15 cellular contexts compared by ENCODE assay signal in genomic region chr15:40955141-40955903, GRCh38. TPM values are rescaled to one million over a fixed set of nuclear protein-coding genes. Genes with fewer than 3 reads are reported as not detected.
DNase-seq lines count a peak whose midpoint lies in the region; ATAC-seq and TF ChIP-seq lines count a peak whose summit lies in the region.
"Had no signal": no experiment of that assay in that cellular context is flagged by ENCODE, and none has a peak within 500 bp of the region (broad histone marks: within the 10 kb centered on the region; RNA-seq: fewer than 3 reads in every experiment).

No MANE protein-coding gene starts in this region.

- no peaks in the 10 kb centered on the region for H3K9me3 Mint-ChIP-seq in natural killer cell
- H3K9me3 Mint-ChIP-seq in natural killer cell treated with Interleukin-12 subunit alpha and Interleukin-12 subunit beta and Interleukin-15 and Interleukin-18, amount 100 ng/mL, for 72 hours: no peaks in the 10 kb centered on the region
- no peaks in the 10 kb centered on the region for H3K9me3 Mint-ChIP-seq in activated T-helper 17 cell treated with anti-CD3 and anti-CD28 coated beads, Interleukin-2, amount 50 U/mL, for 72 hours

- peak overlapping the region in 1 of 2 experiments; percentile 51 for H3K4ac ChIP-seq in mesenchymal stem cell (ENCODE audit: low read depth in 1 of 2, low read length in 2 of 2)

- 96% methylated on average over 19 of the region's 20 CpGs for WGBS in mesenchymal stem cell

- intact Hi-C loops in natural killer cell (cut with micrococcal nuclease): no loop called here

- H3K4me1 Mint-ChIP-seq in natural killer cell: peaks cover 0 to 11% of the 10 kb centered on the region in 2 donors
- H3K4me1 Mint-ChIP-seq in natural killer cell treated with Interleukin-12 subunit alpha and Interleukin-12 subunit beta and Interleukin-15 and Interleukin-18, amount 100 ng/mL, for 72 hours (ENCODE audit: low read depth in 2 of 2): peaks cover 12 to 31% of the 10 kb centered on the region in 2 donors
- H3K4me1 Mint-ChIP-seq in activated T-helper 17 cell treated with anti-CD3 and anti-CD28 coated beads, Interleukin-2, amount 50 U/mL, for 72 hours: peaks cover 9% of the 10 kb centered on the region

- H3K9me3 ChIP-seq in mesenchymal stem cell (ENCODE audit: control insufficient read depth, low read length): no peaks in the 10 kb centered on the region
- H3K9me3 ChIP-seq: SJSA1, tibial nerve had no signal

- H4K8ac ChIP-seq in mesenchymal stem cell (ENCODE audit: low read length): peak overlapping the region; percentile 43

- H2BK12ac ChIP-seq in mesenchymal stem cell (ENCODE audit: low read length in 2 of 2): peak overlapping the region in 1 of 2 experiments; percentile 57

- no peak overlapping the region for H2BK15ac ChIP-seq in mesenchymal stem cell (ENCODE audit: low read depth, poor library complexity, severe bottlenecking)

- no peaks in the 10 kb centered on the region for H3K36me3 Mint-ChIP-seq in natural killer cell
- no peaks in the 10 kb centered on the region for H3K36me3 Mint-ChIP-seq in natural killer cell treated with Interleukin-12 subunit alpha and Interleukin-12 subunit beta and Interleukin-15 and Interleukin-18, amount 100 ng/mL, for 72 hours
- peaks cover 23% of the 10 kb centered on the region for H3K36me3 Mint-ChIP-seq in activated T-helper 17 cell treated with anti-CD3 and anti-CD28 coated beads, Interleukin-2, amount 50 U/mL, for 72 hours (ENCODE audit: low read depth)

- no peak overlapping the region for H3K27ac ChIP-seq in mesenchymal stem cell (ENCODE audit: low read length, poor library complexity, severe bottlenecking)
- H3K27ac ChIP-seq: parathyroid adenoma, SJSA1, tibial nerve had no signal

- H2AFZ ChIP-seq in mesenchymal stem cell (ENCODE audit: low read depth, low read length): no peak overlapping the region
- H2AFZ ChIP-seq: parathyroid adenoma had no signal

- H3K23ac ChIP-seq in mesenchymal stem cell (ENCODE audit: low read length in 2 of 2): peak overlapping the region in 1 of 2 experiments; percentile 90

- peak overlapping the region; percentile 43 for H4K91ac ChIP-seq in mesenchymal stem cell (ENCODE audit: low read length)

- H3K27me3 Mint-ChIP-seq in natural killer cell (ENCODE audit: low read depth in 2 of 2): peaks cover 0 to 6% of the 10 kb centered on the region in 2 donors
- H3K27me3 Mint-ChIP-seq in natural killer cell treated with Interleukin-12 subunit alpha and Interleukin-12 subunit beta and Interleukin-15 and Interleukin-18, amount 100 ng/mL, for 72 hours: peaks cover 0 to 2% of the 10 kb centered on the region in 2 donors
- no peaks in the 10 kb centered on the region for H3K27me3 Mint-ChIP-seq in activated T-helper 17 cell treated with anti-CD3 and anti-CD28 coated beads, Interleukin-2, amount 50 U/mL, for 72 hours

- peak overlapping the region; percentile 52 for H3K4me3 Mint-ChIP-seq in natural killer cell
- H3K4me3 Mint-ChIP-seq in natural killer cell treated with Interleukin-12 subunit alpha and Interleukin-12 subunit beta and Interleukin-15 and Interleukin-18, amount 100 ng/mL, for 72 hours: no peak overlapping the region
- H3K4me3 Mint-ChIP-seq in activated T-helper 17 cell treated with anti-CD3 and anti-CD28 coated beads, Interleukin-2, amount 50 U/mL, for 72 hours: peak overlapping the region; percentile 87

- H3K36me3 ChIP-seq in mesenchymal stem cell (ENCODE audit: control insufficient read depth in 1 of 2, insufficient read depth in 2 of 2, low read depth in 1 of 2, low read length in 2 of 2): peaks cover 0 to 22% of the 10 kb centered on the region in 2 experiments
- H3K36me3 ChIP-seq: SJSA1, tibial nerve had no signal

- H3K79me1 ChIP-seq in mesenchymal stem cell (replicated peaks; ENCODE audit: low read length, poor library complexity, severe bottlenecking): peaks cover 8% of the 10 kb centered on the region

- no peak overlapping the region for H2BK120ac ChIP-seq in mesenchymal stem cell (ENCODE audit: low read depth, low read length)

- H3K14ac ChIP-seq in mesenchymal stem cell (ENCODE audit: low read length in 2 of 2): peak overlapping the region in 1 of 2 experiments; percentile 95

- no peak overlapping the region for H3K9ac ChIP-seq in mesenchymal stem cell (ENCODE audit: low read length)
- H3K9ac ChIP-seq: parathyroid adenoma had no signal

- no peak overlapping the region for H3K27ac Mint-ChIP-seq in natural killer cell
- H3K27ac Mint-ChIP-seq in natural killer cell treated with Interleukin-12 subunit alpha and Interleukin-12 subunit beta and Interleukin-15 and Interleukin-18, amount 100 ng/mL, for 72 hours: no peak overlapping the region
- no peak overlapping the region for H3K27ac Mint-ChIP-seq in activated T-helper 17 cell treated with anti-CD3 and anti-CD28 coated beads, Interleukin-2, amount 50 U/mL, for 72 hours

- H3K4me3 ChIP-seq in mesenchymal stem cell (ENCODE audit: insufficient read depth in 1 of 2, low read depth in 1 of 2, low read length in 2 of 2): no peak overlapping the region
- H3K4me3 ChIP-seq: SJSA1, tibial nerve had no signal

- H2AK5ac ChIP-seq in mesenchymal stem cell (ENCODE audit: low read length, severe bottlenecking): no peak overlapping the region

- peak overlapping the region in 1 of 2 experiments; percentile 74 for H3K18ac ChIP-seq in mesenchymal stem cell (ENCODE audit: low read depth in 1 of 2, low read length in 2 of 2)

- peaks cover 38% of the 10 kb centered on the region for H3K4me1 ChIP-seq in mesenchymal stem cell (ENCODE audit: control insufficient read depth, insufficient read depth, low read depth, low read length)

- peaks cover 0 to 6% of the 10 kb centered on the region in 2 experiments for H3K27me3 ChIP-seq in mesenchymal stem cell (ENCODE audit: control insufficient read depth in 1 of 2, insufficient read depth in 1 of 2, low read length in 2 of 2)
- H3K27me3 ChIP-seq: SJSA1 had no signal

- no peak for TF ChIP-seq CTCF in natural killer cell (IDR thresholded peaks at IDR 0.05)

- no peak overlapping the region for H2BK5ac ChIP-seq in mesenchymal stem cell (ENCODE audit: low read depth, low read length, poor library complexity, severe bottlenecking)

- no peak for DNase-seq in natural killer cell
- no peak for DNase-seq in natural killer cell treated with Interleukin-12 subunit alpha and Interleukin-12 subunit beta and Interleukin-15 and Interleukin-18, amount 100 ng/mL, for 72 hours (ENCODE audit: low spot score)
- no peak for DNase-seq in mesenchymal stem cell
- DNase-seq in dermis blood vessel endothelial cell: no peak
- DNase-seq in NCI-H2107 (lab: John Stamatoyannopoulos, UW): no peak
- DNase-seq: activated CD4-positive, alpha-beta T cell treated with anti-CD3 and anti-CD28 coated beads, Interleukin-2, amount 50 U/mL, for 1 hour; erythroblast; NCI-H2227 treated with DMSO at 0.1 percent for 48 hours had no signal

- no peak overlapping the region for H3K4me2 ChIP-seq in mesenchymal stem cell (ENCODE audit: low read length, poor library complexity, severe bottlenecking)

- ATAC-seq in natural killer cell (no peak), GM21825 (IDR thresholded peaks at IDR 0.05; ENCODE audit: unreplicated experiment) (no peak), GM18517 (IDR thresholded peaks at IDR 0.05; ENCODE audit: unreplicated experiment) (no peak)
- no peak for ATAC-seq in natural killer cell treated with Interleukin-12 subunit alpha and Interleukin-12 subunit beta and Interleukin-15 and Interleukin-18, amount 100 ng/mL, for 72 hours
- ATAC-seq in activated T-helper 17 cell treated with anti-CD3 and anti-CD28 coated beads, Interleukin-2, amount 50 U/mL, for 72 hours (replicated peaks): no peak

RNA-seq across cellular contexts. Expression of gene CHAC1, which starts 2.1 kb away (rescaled TPM):
- total RNA-seq in natural killer cell: 1 to 10 TPM in 2 of 3 donors, not detected in 1; 1.1 to 1.7 TPM
- total RNA-seq in natural killer cell treated with Interleukin-12 subunit alpha and Interleukin-12 subunit beta and Interleukin-15 and Interleukin-18, amount 100 ng/mL, for 72 hours: 10 to 100 TPM in 1 of 2 donors, 1 to 10 TPM in 1; 7.7 to 13.1 TPM
- total RNA-seq in activated T-helper 17 cell treated with anti-CD3 and anti-CD28 coated beads, Interleukin-2, amount 50 U/mL, for 72 hours: 1 to 10 TPM; 2.4 to 6.8 TPM
- 88.1 TPM for polyA plus RNA-seq in mesenchymal stem cell (2013, experiment 1 of 2)
- 81.3 TPM for polyA plus RNA-seq in mesenchymal stem cell (2013, experiment 2 of 2)
- total RNA-seq in dermis blood vessel endothelial cell: 2.2 and 2.9 TPM in 2 replicates

RNA-seq across cellular contexts. Expression of gene DLL4, which starts 26.2 kb away (rescaled TPM):
- under 1 TPM in 2 of 3 donors, not detected in 1; 0.10 to 0.16 TPM for total RNA-seq in natural killer cell
- under 1 TPM in 1 of 2 donors, not detected in 1; 0.17 TPM for total RNA-seq in natural killer cell treated with Interleukin-12 subunit alpha and Interleukin-12 subunit beta and Interleukin-15 and Interleukin-18, amount 100 ng/mL, for 72 hours
- total RNA-seq in activated T-helper 17 cell treated with anti-CD3 and anti-CD28 coated beads, Interleukin-2, amount 50 U/mL, for 72 hours: not detected
- 25.3 TPM for polyA plus RNA-seq in mesenchymal stem cell (2013, experiment 1 of 2)
- polyA plus RNA-seq in mesenchymal stem cell (2013, experiment 2 of 2): 25.3 TPM
- total RNA-seq in dermis blood vessel endothelial cell: 128 and 158 TPM in 2 replicates
- total RNA-seq: SJSA1 had no signal
- polyA plus RNA-seq: keratinocyte had no signal

Comparison
In these comparisons a context has a peak if more than half of its experiments do, and no peak if none do; other contexts are left out.
1. RNA of gene DLL4, which starts 26.2 kb away (total RNA-seq): 128 to 158 TPM in dermis blood vessel endothelial cell; 0.17 TPM in natural killer cell treated with Interleukin-12 subunit alpha and Interleukin-12 subunit beta and Interleukin-15 and Interleukin-18, amount 100 ng/mL, for 72 hours, 0.10 to 0.16 TPM in natural killer cell and not detected in activated T-helper 17 cell treated with anti-CD3 and anti-CD28 coated beads, Interleukin-2, amount 50 U/mL, for 72 hours; every median in the first group is over 100 times any median in the second.